Comparison of ENCODE assay signal across 28 cellular contexts in the genomic region with DNA sequence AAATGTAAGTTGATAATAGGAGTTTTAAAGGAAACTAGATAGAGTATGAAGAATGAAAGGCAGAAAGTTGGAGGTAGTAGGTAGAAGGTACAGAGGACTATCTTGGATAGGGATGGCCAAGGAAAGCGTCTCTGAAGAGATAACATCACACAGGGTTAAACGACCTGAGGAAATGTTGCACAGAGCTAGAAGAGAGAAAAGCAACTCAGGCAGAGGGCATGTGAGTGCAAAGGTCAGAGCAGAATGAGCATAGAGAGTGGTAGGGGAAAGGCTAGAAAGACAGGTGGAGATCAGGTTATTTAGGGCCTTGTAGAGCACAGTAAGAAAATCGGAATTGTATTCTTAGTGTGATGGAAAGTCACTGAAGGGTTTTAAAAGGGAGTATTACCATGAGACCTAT.
"Had no signal": no experiment of that assay in that cellular context is flagged by ENCODE, and none has a peak within 500 bp of the region (broad histone marks: within the 10 kb centered on the region; RNA-seq: fewer than 3 reads in every experiment).

No MANE protein-coding gene starts in this region.

- H3K36me3 ChIP-seq: neural progenitor cell, ovary, spleen, suprapubic skin, tibial artery, transverse colon, upper lobe of left lung, vagina had no signal

- ATAC-seq: natural killer cell; psoas muscle; right cardiac atrium; sciatic nerve; stimulated activated memory B cell treated with anti-CD40 and anti-IgM and Interleukin-4, amounts not matched to agents 10 μg/mL and 1 μg/mL and 100 μg/mL, for 72 hours; stimulated activated naive CD8-positive, alpha-beta T cell treated with anti-CD3 and anti-CD28 coated beads, Interleukin-15, amount 100 ng/mL, for 72 hours; stimulated activated naive CD8-positive, alpha-beta T cell treated with anti-CD3 and anti-CD28 coated beads, Interleukin-15, Interleukin-2, amounts not matched to agents 100 U/mL and 50 U/mL, for 24 hours had no signal

- H3K4me1 ChIP-seq: parathyroid adenoma, spleen, suprapubic skin, testis, tibial artery, transverse colon, upper lobe of left lung, vagina had no signal

- H3K9me3 ChIP-seq: ovary, psoas muscle, spleen, suprapubic skin, testis, tibial artery, transverse colon, upper lobe of left lung, vagina had no signal

- H3K4me3 ChIP-seq: neural progenitor cell, ovary, psoas muscle, skin epidermis, smooth muscle cell, spleen, suprapubic skin, testis, tibial artery, transverse colon, upper lobe of left lung, vagina had no signal

- DNase-seq: natural killer cell; occipital lobe; ovary; posterior cingulate gyrus; psoas muscle; right cardiac atrium; spleen; stimulated activated CD4-positive, alpha-beta T cell treated with anti-CD3 and anti-CD28 coated beads, Interleukin-12 subunit alpha, Interleukin-12 subunit beta, amount 100 ng/mL, for 4 hours; stimulated activated CD4-positive, alpha-beta T cell treated with anti-CD3 and anti-CD28 coated beads, Interleukin-1b, Interleukin-23, amount 100 ng/mL, for 48 hours; stimulated activated CD4-positive, alpha-beta T cell treated with anti-CD3 and anti-CD28 coated beads, Interleukin-4, amount 100 ng/mL, for 1 hour; stimulated activated CD4-positive, alpha-beta T cell treated with anti-CD3 and anti-CD28 coated beads, Interleukin-4, amount 100 ng/mL, for 4 hours; stimulated activated CD8-positive, alpha-beta memory T cell treated with anti-CD3 and anti-CD28 coated beads, Interleukin-4, amount 100 ng/mL, for 48 hours; stimulated activated naive CD4-positive, alpha-beta T cell; stimulated activated naive CD8-positive, alpha-beta T cell treated with anti-CD3 and anti-CD28 coated beads, Interleukin-15, amount 100 ng/mL, for 72 hours; stimulated activated naive CD8-positive, alpha-beta T cell treated with anti-CD3 and anti-CD28 coated beads, Interleukin-15, Interleukin-2, amounts not matched to agents 100 U/mL and 50 U/mL, for 24 hours; substantia nigra; testis; tibial artery; transverse colon; upper lobe of left lung had no signal

- H3K27ac ChIP-seq: neural progenitor cell, ovary, parathyroid adenoma, psoas muscle, skin epidermis, spleen, suprapubic skin, testis, tibial artery, transverse colon, upper lobe of left lung, vagina had no signal

- H3K27me3 ChIP-seq: neural progenitor cell, ovary, spleen, suprapubic skin, testis, tibial artery, transverse colon, upper lobe of left lung, vagina had no signal

- H3K9ac ChIP-seq: neural progenitor cell, parathyroid adenoma had no signal
